Comparison of ENCODE assay signal across 1 cellular context in genomic region chr9:113395000-113395861, GRCh38.
TF ChIP-seq lines count a peak whose summit lies in the region.

No MANE protein-coding gene starts in this region.

TF ChIP-seq in HepG2, 621 proteins besides CTCF, POLR2A, EP300 and RAD21 (continued from another document and continues in another):
- TF ChIP-seq NPAS2 (CRISPR knock-in tag; IDR thresholded peaks at IDR 0.05; ENCODE audit: borderline replicate concordance) (no peak), CCAR2 (optimal IDR thresholded peaks at IDR 0.05; ENCODE audit: low read depth, low read length) (no peak), RELA (CRISPR knock-in tag; IDR thresholded peaks at IDR 0.05) (no peak), BRF2 (CRISPR knock-in tag; IDR thresholded peaks at IDR 0.05) (no peak), ZNF431 (CRISPR knock-in tag; IDR thresholded peaks at IDR 0.05; ENCODE audit: borderline replicate concordance, low read depth) (peak; percentile 77), ZNF557 (CRISPR knock-in tag; IDR thresholded peaks at IDR 0.05) (no peak; the same call in 1 of the 2 replicates), ZNF768 (CRISPR knock-in tag; IDR thresholded peaks at IDR 0.05) (no peak), ZNF224 (CRISPR knock-in tag; IDR thresholded peaks at IDR 0.05) (no peak), ZNF589 (CRISPR knock-in tag; conservative IDR thresholded peaks at IDR 0.05) (no peak; the same call in 1 of the 2 replicates), ARNTL (CRISPR knock-in tag; IDR thresholded peaks at IDR 0.05) (peak; percentile 77), ZNF737 (CRISPR knock-in tag; IDR thresholded peaks at IDR 0.05; ENCODE audit: borderline replicate concordance) (no peak), ZBTB37 (CRISPR knock-in tag; IDR thresholded peaks at IDR 0.05) (no peak), ZNF276 (CRISPR knock-in tag; IDR thresholded peaks at IDR 0.05; ENCODE audit: low read depth) (0 out of 2 replicates have a peak, but pooled peaks have one; percentile 21), MLX (CRISPR knock-in tag; IDR thresholded peaks at IDR 0.05) (peak; percentile 80), ZNF407 (CRISPR knock-in tag; IDR thresholded peaks at IDR 0.05; ENCODE audit: not compliant biosample characterization) (no peak), ZNF207 (IDR thresholded peaks at IDR 0.05; ENCODE audit: borderline replicate concordance) (no peak), PRDM10 (CRISPR knock-in tag; IDR thresholded peaks at IDR 0.05; ENCODE audit: low read depth) (0 out of 2 replicates have a peak, but pooled peaks have one; percentile 59), KLF16 (CRISPR knock-in tag; IDR thresholded peaks at IDR 0.05) (peak in 1 of 2 experiments; percentile 51; a peak in 1 of 4 replicates), GMEB2 (CRISPR knock-in tag; IDR thresholded peaks at IDR 0.05; ENCODE audit: low read depth) (0 out of 2 replicates have a peak, but pooled peaks have one; percentile 22), NFE2L1 (CRISPR knock-in tag; IDR thresholded peaks at IDR 0.05; ENCODE audit: borderline replicate concordance) (no peak), KDM3A (CRISPR knock-in tag; IDR thresholded peaks at IDR 0.05; ENCODE audit: low read depth) (no peak; the same call in none of the 2 replicates), CAMTA2 (CRISPR knock-in tag; IDR thresholded peaks at IDR 0.05; ENCODE audit: borderline replicate concordance) (no peak), KLF15 (CRISPR knock-in tag; IDR thresholded peaks at IDR 0.05; ENCODE audit: borderline replicate concordance) (no peak), PRPF4 (IDR thresholded peaks at IDR 0.05; ENCODE audit: low read depth, low read length, poor library complexity, severe bottlenecking) (no peak), MAFK (conservative IDR thresholded peaks at IDR 0.05 in 1 of 2, IDR thresholded peaks at IDR 0.05 in 1 of 2; ENCODE audit: low read length in 2 of 2) (no peak), PAF1 (CRISPR knock-in tag; IDR thresholded peaks at IDR 0.05) (no peak), SNAPC5 (CRISPR knock-in tag; IDR thresholded peaks at IDR 0.05; ENCODE audit: borderline replicate concordance) (no peak), SMAD9 (CRISPR knock-in tag; IDR thresholded peaks at IDR 0.05) (no peak), MATR3 (CRISPR knock-in tag; IDR thresholded peaks at IDR 0.05) (no peak), RXRA (CRISPR knock-in tag; IDR thresholded peaks at IDR 0.05) (peak; percentile 88; the same call in 1 of the 2 replicates), EEA1 (CRISPR knock-in tag; IDR thresholded peaks at IDR 0.05; ENCODE audit: borderline replicate concordance) (no peak), ELF3 (CRISPR knock-in tag; IDR thresholded peaks at IDR 0.05) (peak; percentile 88), ZNF784 (CRISPR knock-in tag; IDR thresholded peaks at IDR 0.05; ENCODE audit: borderline replicate concordance) (no peak; the same call in 1 of the 2 replicates), ZFY (CRISPR knock-in tag; IDR thresholded peaks at IDR 0.05) (peak; percentile 25; the same call in 1 of the 2 replicates), ZNF496 (CRISPR knock-in tag; IDR thresholded peaks at IDR 0.05; ENCODE audit: insufficient replicate concordance) (no peak), MXD4 (CRISPR knock-in tag; IDR thresholded peaks at IDR 0.05) (0 out of 2 replicates have a peak, but pooled peaks have one; percentile 56), ZNF331 (CRISPR knock-in tag; IDR thresholded peaks at IDR 0.05) (peak; percentile 49; the same call in 1 of the 2 replicates), AGO1 (IDR thresholded peaks at IDR 0.05; ENCODE audit: low read depth, low read length, poor library complexity, severe bottlenecking) (no peak), SIX4 (CRISPR knock-in tag; IDR thresholded peaks at IDR 0.05) (0 out of 2 replicates have a peak, but pooled peaks have one; percentile 10), PAX8 (CRISPR knock-in tag; IDR thresholded peaks at IDR 0.05; ENCODE audit: borderline replicate concordance) (no peak), HOXD1 (CRISPR knock-in tag; IDR thresholded peaks at IDR 0.05) (no peak), IRF2 (CRISPR knock-in tag; IDR thresholded peaks at IDR 0.05) (peak; percentile 68), CBX2 (IDR thresholded peaks at IDR 0.05; ENCODE audit: low read depth, low read length) (no peak), CBX2 (CRISPR knock-in tag; IDR thresholded peaks at IDR 0.05; ENCODE audit: low read depth) (no peak), ZNF782 (CRISPR knock-in tag; IDR thresholded peaks at IDR 0.05; ENCODE audit: borderline replicate concordance) (no peak), SCMH1 (CRISPR knock-in tag; IDR thresholded peaks at IDR 0.05; ENCODE audit: borderline replicate concordance) (no peak)
